19 cellular contexts compared by ENCODE assay signal in genomic region chr2:165058471-165059265, GRCh38.
DNase-seq lines count a peak whose midpoint lies in the region; TF ChIP-seq lines count a peak whose summit lies in the region.
"Had no signal": no experiment of that assay in that cellular context is flagged by ENCODE, and none has a peak within 500 bp of the region (broad histone marks: within the 10 kb centered on the region; RNA-seq: fewer than 3 reads in every experiment).

No MANE protein-coding gene starts in this region.

- no peaks in the 10 kb centered on the region for H3K79me1 ChIP-seq in neuronal stem cell (ENCODE audit: low read depth, low read length)

- H4K20me1 ChIP-seq in Loucy (ENCODE audit: insufficient read depth, low read length, poor library complexity, severe bottlenecking): no peaks in the 10 kb centered on the region
- H4K20me1 ChIP-seq: BLaER1 treated with 17β-estradiol and CSF1 and Interleukin-3, amounts not matched to agents 10 nM and 100 nM had no signal

- peak overlapping the region; percentile 60 for H2AFZ ChIP-seq in Loucy (ENCODE audit: low read length)
- peak overlapping the region; percentile 79 for H2AFZ ChIP-seq in neuronal stem cell (ENCODE audit: low read length)

- no peaks in the 10 kb centered on the region for H3K9me3 ChIP-seq in Loucy (ENCODE audit: insufficient read depth, low read depth, low read length)
- H3K9me3 ChIP-seq in neuronal stem cell (replicated peaks in 1 of 2; ENCODE audit: control insufficient read depth in 2 of 2, insufficient read depth in 1 of 2, low read depth in 1 of 2, low read length in 2 of 2): peaks cover 0 to under 1% of the 10 kb centered on the region in 2 donors
- H3K9me3 ChIP-seq: BLaER1 treated with 17β-estradiol and CSF1 and Interleukin-3, amounts not matched to agents 10 nM and 100 nM; MG63 had no signal

- H3F3A ChIP-seq in Loucy (ENCODE audit: low read depth): peaks cover 4% of the 10 kb centered on the region; the same call in 1 of the 2 replicates

- no peak overlapping the region for H3K27ac ChIP-seq in neuronal stem cell (replicated peaks; ENCODE audit: low read length)
- H3K27ac ChIP-seq: BLaER1 treated with 17β-estradiol and CSF1 and Interleukin-3, amounts not matched to agents 10 nM and 100 nM; SK-N-MC had no signal

- no peak overlapping the region for H3K4ac ChIP-seq in neuronal stem cell (ENCODE audit: low read length)

- peak overlapping the region; percentile 28 for H3K4me3 ChIP-seq in Loucy (ENCODE audit: low read length, poor library complexity, severe bottlenecking)
- H3K4me3 ChIP-seq in neuronal stem cell (ENCODE audit: low read length in 2 of 2): no peak overlapping the region
- H3K4me3 ChIP-seq: BLaER1 treated with 17β-estradiol and CSF1 and Interleukin-3, amounts not matched to agents 10 nM and 100 nM; MG63; SK-N-MC had no signal

- H2BK120ac ChIP-seq in neuronal stem cell (ENCODE audit: low read depth, low read length): no peak overlapping the region

- H3K9ac ChIP-seq in Loucy (ENCODE audit: low read depth, low read length, poor library complexity, severe bottlenecking): peak overlapping the region; percentile 43
- H3K9ac ChIP-seq in neuronal stem cell (ENCODE audit: low read depth, low read length, poor library complexity): no peak overlapping the region
- H3K9ac ChIP-seq: BLaER1 treated with 17β-estradiol and CSF1 and Interleukin-3, amounts not matched to agents 10 nM and 100 nM had no signal

- H3K4me2 ChIP-seq in Loucy (ENCODE audit: low read depth, low read length, poor library complexity, severe bottlenecking): peak overlapping the region; percentile 59
- H3K4me2 ChIP-seq in neuronal stem cell (ENCODE audit: insufficient read depth, low read length, poor library complexity, severe bottlenecking): no peak overlapping the region
- H3K4me2 ChIP-seq: BLaER1 treated with 17β-estradiol and CSF1 and Interleukin-3, amounts not matched to agents 10 nM and 100 nM had no signal

- H3K36me3 ChIP-seq in Loucy (ENCODE audit: insufficient read depth, low read length) (no peaks in the 10 kb centered on the region), neuronal stem cell (replicated peaks in 1 of 2; ENCODE audit: control insufficient read depth in 2 of 2, insufficient read depth in 2 of 2, low read length in 2 of 2) (no peaks in the 10 kb centered on the region)
- H3K36me3 ChIP-seq: BLaER1 treated with 17β-estradiol and CSF1 and Interleukin-3, amounts not matched to agents 10 nM and 100 nM; MG63 had no signal

- no peak overlapping the region for H4K8ac ChIP-seq in neuronal stem cell (ENCODE audit: low read depth, low read length)

- no peak overlapping the region for H3K14ac ChIP-seq in neuronal stem cell (ENCODE audit: low read length)

- H2AK5ac ChIP-seq in neuronal stem cell (ENCODE audit: low read depth, low read length): no peak overlapping the region

- H3K9me2 ChIP-seq in Loucy (replicated peaks; ENCODE audit: low read depth, low read length): no peaks in the 10 kb centered on the region

- no peak for TF ChIP-seq CTCF in Loucy (conservative IDR thresholded peaks at IDR 0.05; ENCODE audit: low read length)

- H3K27me3 ChIP-seq in Loucy (ENCODE audit: insufficient read depth, low read length, poor library complexity, severe bottlenecking) (no peaks in the 10 kb centered on the region), neuronal stem cell (ENCODE audit: control insufficient read depth in 3 of 3, insufficient read depth in 3 of 3, low read depth in 1 of 3, low read length in 3 of 3) (no peaks in the 10 kb centered on the region)
- H3K27me3 ChIP-seq: BLaER1 treated with 17β-estradiol and CSF1 and Interleukin-3, amounts not matched to agents 10 nM and 100 nM; MG63 had no signal

- H3K23ac ChIP-seq in neuronal stem cell (ENCODE audit: low read depth, low read length, poor library complexity): no peak overlapping the region

- H3K4me1 ChIP-seq in Loucy (ENCODE audit: insufficient read depth, low read length, poor library complexity, severe bottlenecking) (peaks cover 67% of the 10 kb centered on the region), neuronal stem cell (ENCODE audit: control insufficient read depth in 2 of 2, insufficient read depth in 1 of 2, low read depth in 1 of 2, low read length in 2 of 2) (peaks cover 4 to 10% of the 10 kb centered on the region in 2 donors)
- H3K4me1 ChIP-seq: BLaER1 treated with 17β-estradiol and CSF1 and Interleukin-3, amounts not matched to agents 10 nM and 100 nM had no signal

- no peak overlapping the region for H3K18ac ChIP-seq in neuronal stem cell (ENCODE audit: low read length)

- DNase-seq in NCI-H82 (lab: John Stamatoyannopoulos, UW): peak; percentile 16
- DNase-seq in NCI-H82 treated with DMSO at 0.1 percent for 48 hours (lab: John Stamatoyannopoulos, UW; ENCODE audit: unreplicated experiment): no peak
- peak; percentile 55 for DNase-seq in OCI-M1 (lab: John Stamatoyannopoulos, UW)
- DNase-seq in neuronal stem cell (ENCODE audit: low spot score): no peak
- DNase-seq in stimulated activated CD4-positive, alpha-beta T cell treated with anti-CD3 and anti-CD28 coated beads, Interleukin-2, amount 100 ng/mL, for 24 hours: no peak
- no peak for DNase-seq in cerebellar nuclear complex (lab: John Stamatoyannopoulos, UW)
- DNase-seq: CD8-positive, alpha-beta T cell; DMS53; HFFc6; Karpas-422; NCI-H1092; NCI-H1694 treated with DMSO at 0.1 percent for 48 hours; NCI-H2171; NK-92 treated with Interleukin-12 subunit alpha and Interleukin-12 subunit beta, amount 100 ng/mL, for 24 hours; Right ventricle myocardium superior had no signal

- H2BK15ac ChIP-seq in neuronal stem cell (ENCODE audit: low read length): no peak overlapping the region

- no CpG with 5 or more reads among the region's 2 CpGs for WGBS in neuronal stem cell (ENCODE audit: extremely low coverage in 2 of 2, insufficient read length in 2 of 2, insufficient replicate concordance in 1 of 2), 2 donors

- H2BK12ac ChIP-seq in neuronal stem cell (ENCODE audit: low read length): no peak overlapping the region

- H2BK5ac ChIP-seq in neuronal stem cell (ENCODE audit: low read length): no peak overlapping the region

- H4K91ac ChIP-seq in neuronal stem cell (ENCODE audit: low read depth, low read length, poor library complexity): no peak overlapping the region

- H3K79me2 ChIP-seq in Loucy (ENCODE audit: insufficient read depth, low read length): no peaks in the 10 kb centered on the region

Comparison
In these comparisons a context has a peak if more than half of its experiments do, and no peak if none do; other contexts are left out.
1. DNase-seq: peak in NCI-H82 (single experiment) and OCI-M1 (single experiment); none in NCI-H82 treated with DMSO at 0.1 percent for 48 hours (single experiment), neuronal stem cell (single experiment), stimulated activated CD4-positive, alpha-beta T cell treated with anti-CD3 and anti-CD28 coated beads, Interleukin-2, amount 100 ng/mL, for 24 hours (0 of 2) and cerebellar nuclear complex (0 of 2).